In genomic region chr3:71707600-71707999, GRCh38 we compare ENCODE assay signal across 1 cellular context.
TF ChIP-seq lines count a peak whose summit lies in the region.

No MANE protein-coding gene starts in this region.

TF ChIP-seq in HepG2, 621 proteins besides CTCF, POLR2A, EP300 and RAD21:
- TF ChIP-seq ETV6 (CRISPR knock-in tag; conservative IDR thresholded peaks at IDR 0.05): no peak
- no peak for TF ChIP-seq AFF4 (CRISPR knock-in tag; IDR thresholded peaks at IDR 0.05)
- TF ChIP-seq SRF (IDR thresholded peaks at IDR 0.05; ENCODE audit: low read depth, low read length): no peak
- no peak for TF ChIP-seq ZNF709 (CRISPR knock-in tag; IDR thresholded peaks at IDR 0.05)
- no peak for TF ChIP-seq IKZF5 (CRISPR knock-in tag; IDR thresholded peaks at IDR 0.05)
- no peak for TF ChIP-seq FLYWCH1 (CRISPR knock-in tag; IDR thresholded peaks at IDR 0.05)
- TF ChIP-seq MXD4 (CRISPR knock-in tag; IDR thresholded peaks at IDR 0.05): no peak
- no peak for TF ChIP-seq ZNF33B (CRISPR knock-in tag; IDR thresholded peaks at IDR 0.05)
- TF ChIP-seq CREM (IDR thresholded peaks at IDR 0.05): no peak
- no peak for TF ChIP-seq CREM (CRISPR knock-in tag; IDR thresholded peaks at IDR 0.05)
- TF ChIP-seq, protein P1, sequence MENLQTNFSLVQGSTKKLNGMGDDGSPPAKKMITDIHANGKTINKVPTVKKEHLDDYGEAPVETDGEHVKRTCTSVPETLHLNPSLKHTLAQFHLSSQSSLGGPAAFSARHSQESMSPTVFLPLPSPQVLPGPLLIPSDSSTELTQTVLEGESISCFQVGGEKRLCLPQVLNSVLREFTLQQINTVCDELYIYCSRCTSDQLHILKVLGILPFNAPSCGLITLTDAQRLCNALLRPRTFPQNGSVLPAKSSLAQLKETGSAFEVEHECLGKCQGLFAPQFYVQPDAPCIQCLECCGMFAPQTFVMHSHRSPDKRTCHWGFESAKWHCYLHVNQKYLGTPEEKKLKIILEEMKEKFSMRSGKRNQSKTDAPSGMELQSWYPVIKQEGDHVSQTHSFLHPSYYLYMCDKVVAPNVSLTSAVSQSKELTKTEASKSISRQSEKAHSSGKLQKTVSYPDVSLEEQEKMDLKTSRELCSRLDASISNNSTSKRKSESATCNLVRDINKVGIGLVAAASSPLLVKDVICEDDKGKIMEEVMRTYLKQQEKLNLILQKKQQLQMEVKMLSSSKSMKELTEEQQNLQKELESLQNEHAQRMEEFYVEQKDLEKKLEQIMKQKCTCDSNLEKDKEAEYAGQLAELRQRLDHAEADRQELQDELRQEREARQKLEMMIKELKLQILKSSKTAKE (CRISPR knock-in tag; IDR thresholded peaks at IDR 0.05; ENCODE audit: borderline replicate concordance): no peak
- TF ChIP-seq FOXK1 (CRISPR knock-in tag; IDR thresholded peaks at IDR 0.05; ENCODE audit: borderline replicate concordance, low read depth): no peak
- TF ChIP-seq, protein P2, sequence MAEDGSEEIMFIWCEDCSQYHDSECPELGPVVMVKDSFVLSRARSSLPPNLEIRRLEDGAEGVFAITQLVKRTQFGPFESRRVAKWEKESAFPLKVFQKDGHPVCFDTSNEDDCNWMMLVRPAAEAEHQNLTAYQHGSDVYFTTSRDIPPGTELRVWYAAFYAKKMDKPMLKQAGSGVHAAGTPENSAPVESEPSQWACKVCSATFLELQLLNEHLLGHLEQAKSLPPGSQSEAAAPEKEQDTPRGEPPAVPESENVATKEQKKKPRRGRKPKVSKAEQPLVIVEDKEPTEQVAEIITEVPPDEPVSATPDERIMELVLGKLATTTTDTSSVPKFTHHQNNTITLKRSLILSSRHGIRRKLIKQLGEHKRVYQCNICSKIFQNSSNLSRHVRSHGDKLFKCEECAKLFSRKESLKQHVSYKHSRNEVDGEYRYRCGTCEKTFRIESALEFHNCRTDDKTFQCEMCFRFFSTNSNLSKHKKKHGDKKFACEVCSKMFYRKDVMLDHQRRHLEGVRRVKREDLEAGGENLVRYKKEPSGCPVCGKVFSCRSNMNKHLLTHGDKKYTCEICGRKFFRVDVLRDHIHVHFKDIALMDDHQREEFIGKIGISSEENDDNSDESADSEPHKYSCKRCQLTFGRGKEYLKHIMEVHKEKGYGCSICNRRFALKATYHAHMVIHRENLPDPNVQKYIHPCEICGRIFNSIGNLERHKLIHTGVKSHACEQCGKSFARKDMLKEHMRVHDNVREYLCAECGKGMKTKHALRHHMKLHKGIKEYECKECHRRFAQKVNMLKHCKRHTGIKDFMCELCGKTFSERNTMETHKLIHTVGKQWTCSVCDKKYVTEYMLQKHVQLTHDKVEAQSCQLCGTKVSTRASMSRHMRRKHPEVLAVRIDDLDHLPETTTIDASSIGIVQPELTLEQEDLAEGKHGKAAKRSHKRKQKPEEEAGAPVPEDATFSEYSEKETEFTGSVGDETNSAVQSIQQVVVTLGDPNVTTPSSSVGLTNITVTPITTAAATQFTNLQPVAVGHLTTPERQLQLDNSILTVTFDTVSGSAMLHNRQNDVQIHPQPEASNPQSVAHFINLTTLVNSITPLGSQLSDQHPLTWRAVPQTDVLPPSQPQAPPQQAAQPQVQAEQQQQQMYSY (CRISPR knock-in tag; IDR thresholded peaks at IDR 0.05): no peak
- TF ChIP-seq ZNF260 (CRISPR knock-in tag; IDR thresholded peaks at IDR 0.05; ENCODE audit: borderline replicate concordance, low read depth): no peak
- no peak for TF ChIP-seq ZFP41 (CRISPR knock-in tag; IDR thresholded peaks at IDR 0.05; ENCODE audit: borderline replicate concordance)
- TF ChIP-seq ZNF720 (CRISPR knock-in tag; IDR thresholded peaks at IDR 0.05): no peak
